Comparison of ENCODE assay signal across 23 cellular contexts in the genomic region with DNA sequence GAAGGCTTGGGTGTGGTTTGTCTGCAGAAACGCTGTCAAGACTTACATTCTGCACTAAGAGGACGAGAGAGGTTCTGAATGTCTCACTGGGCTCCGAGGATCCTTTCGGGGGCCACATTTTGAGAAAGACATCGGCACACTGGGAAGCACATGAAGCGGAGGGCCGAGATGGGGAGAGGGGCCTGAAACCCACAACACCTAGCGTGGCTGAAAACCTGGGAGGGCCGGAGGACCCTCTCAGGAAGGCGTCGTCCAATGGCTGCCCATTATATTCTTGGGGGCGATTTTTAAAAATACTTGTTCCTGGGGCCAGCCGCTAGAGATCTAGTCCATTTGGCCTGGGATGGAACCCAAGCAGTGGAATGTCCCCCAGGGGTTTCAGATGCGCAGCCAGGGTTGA.
"Had no signal": no experiment of that assay in that cellular context is flagged by ENCODE, and none has a peak within 500 bp of the region (broad histone marks: within the 10 kb centered on the region; RNA-seq: fewer than 3 reads in every experiment).

No MANE protein-coding gene starts in this region.

- H3K9me3 ChIP-seq: ascending aorta had no signal

- DNase-seq: activated CD4-positive, alpha-beta memory T cell treated with anti-CD3 and anti-CD28 coated beads for 36 hours; activated CD4-positive, alpha-beta T cell treated with anti-CD3 and anti-CD28 coated beads for 36 hours; activated CD4-positive, alpha-beta T cell treated with anti-CD3 and anti-CD28 coated beads, Interleukin-2, amount 10 ng/mL, durations not matched to agents 24 days and 14 days; activated CD4-positive, CD25-positive, alpha-beta regulatory T cell; activated CD4-positive, CD25-positive, alpha-beta regulatory T cell treated with anti-CD3 and anti-CD28 coated beads, Interleukin-2, amount 50 U/mL, for 72 hours; activated CD8-positive, alpha-beta memory T cell treated with anti-CD3 and anti-CD28 coated beads, Interleukin-2, amount 10 ng/mL, durations not matched to agents 7 days and 5 days; activated CD8-positive, alpha-beta memory T cell treated with anti-CD3 and anti-CD28 coated beads, Interleukin-2, amount 50 U/mL, for 4 hours; activated CD8-positive, alpha-beta T cell treated with anti-CD3 and anti-CD28 coated beads, Interleukin-2, amount 10 ng/mL, durations not matched to agents 7 days and 5 days; activated gamma-delta T cell treated with Interleukin-2 at 50 U/mL for 16 hours; activated naive CD4-positive, alpha-beta T cell treated with Interleukin-2 at 50 U/mL for 16 hours; activated naive CD8-positive, alpha-beta T cell treated with anti-CD3 and anti-CD28 coated beads, Interleukin-2, amount 10 ng/mL, durations not matched to agents 7 days and 5 days; activated T-cell treated with anti-CD3 and anti-CD28 coated beads, Interleukin-2, amount 50 U/mL, for 1 hour; activated T-cell treated with anti-CD3 and anti-CD28 coated beads, Interleukin-2, amount 50 U/mL, for 48 hours; brain microvascular endothelial cell; effector memory CD4-positive, alpha-beta T cell; endodermal cell; foreskin fibroblast; T-helper 2 cell had no signal

- ATAC-seq: activated CD4-positive, alpha-beta T cell treated with anti-CD3 and anti-CD28 coated beads for 36 hours; activated CD8-positive, alpha-beta memory T cell treated with anti-CD3 and anti-CD28 coated beads, Interleukin-2, amount 10 ng/mL, durations not matched to agents 7 days and 5 days; activated CD8-positive, alpha-beta T cell treated with anti-CD3 and anti-CD28 coated beads, Interleukin-2, amount 10 ng/mL, durations not matched to agents 7 days and 5 days; activated naive CD4-positive, alpha-beta T cell treated with anti-CD3 and anti-CD28 coated beads, Interleukin-2, amount 50 U/mL, for 72 hours; esophagus mucosa had no signal

- H3K4me3 ChIP-seq: ascending aorta, coronary artery, dorsolateral prefrontal cortex had no signal

- H3K27me3 ChIP-seq: ascending aorta, brain microvascular endothelial cell, dorsolateral prefrontal cortex had no signal

- H3K27ac ChIP-seq: ascending aorta, brain microvascular endothelial cell, coronary artery had no signal

- H3K4me1 ChIP-seq: ascending aorta had no signal

- H3K36me3 ChIP-seq: ascending aorta, brain microvascular endothelial cell had no signal
